19 cellular contexts compared by ENCODE assay signal in the genomic region with DNA sequence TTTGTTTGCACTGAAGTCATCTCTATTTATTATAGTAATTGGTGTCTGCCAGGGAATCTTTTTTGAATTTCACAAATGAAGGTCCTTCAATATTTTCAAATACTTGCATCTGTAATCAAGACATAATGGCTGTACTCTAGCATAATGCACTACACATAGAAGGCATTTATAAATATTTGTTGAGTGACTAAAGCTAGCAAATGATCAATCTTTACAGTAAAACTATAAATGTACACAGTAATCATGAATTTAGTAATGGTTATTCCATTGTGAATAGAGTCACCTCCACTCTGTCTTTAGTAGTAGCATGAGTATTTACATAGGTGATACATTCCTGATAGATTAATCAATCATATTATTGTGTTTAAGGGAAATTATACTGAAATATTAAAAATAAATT.
"Had no signal": no experiment of that assay in that cellular context is flagged by ENCODE, and none has a peak within 500 bp of the region (broad histone marks: within the 10 kb centered on the region; RNA-seq: fewer than 3 reads in every experiment).

No MANE protein-coding gene starts in this region.

- DNase-seq: occipital lobe; ovary; posterior cingulate gyrus; psoas muscle; right cardiac atrium; right lobe of liver; sigmoid colon; small intestine; stimulated activated CD4-positive, alpha-beta T cell treated with anti-CD3 and anti-CD28 coated beads, Interleukin-15, amount 100 ng/mL, for 24 hours; stimulated activated CD4-positive, alpha-beta T cell treated with anti-CD3 and anti-CD28 coated beads, Interleukin-2, amount 100 ng/mL, for 24 hours; stimulated activated CD4-positive, alpha-beta T cell treated with anti-CD3 and anti-CD28 coated beads, Interleukin-2, amount 100 ng/mL, for 48 hours; stimulated activated CD4-positive, alpha-beta T cell treated with anti-CD3 and anti-CD28 coated beads, Interleukin-4, amount 100 ng/mL, for 24 hours; stimulated activated naive B cell treated with anti-CD40 and anti-IgM and Interleukin-4, amounts not matched to agents 10 μg/mL and 1 μg/mL and 100 μg/mL, for 72 hours; stimulated activated naive CD4-positive, alpha-beta T cell treated with Interleukin-2 at 50 U/mL for 16 hours; stomach; thyroid gland; trophoblast cell; upper lobe of left lung had no signal

- FAIRE-seq: urothelium cell line had no signal
